ENCODE assay signal across 26 cellular contexts in the genomic region with DNA sequence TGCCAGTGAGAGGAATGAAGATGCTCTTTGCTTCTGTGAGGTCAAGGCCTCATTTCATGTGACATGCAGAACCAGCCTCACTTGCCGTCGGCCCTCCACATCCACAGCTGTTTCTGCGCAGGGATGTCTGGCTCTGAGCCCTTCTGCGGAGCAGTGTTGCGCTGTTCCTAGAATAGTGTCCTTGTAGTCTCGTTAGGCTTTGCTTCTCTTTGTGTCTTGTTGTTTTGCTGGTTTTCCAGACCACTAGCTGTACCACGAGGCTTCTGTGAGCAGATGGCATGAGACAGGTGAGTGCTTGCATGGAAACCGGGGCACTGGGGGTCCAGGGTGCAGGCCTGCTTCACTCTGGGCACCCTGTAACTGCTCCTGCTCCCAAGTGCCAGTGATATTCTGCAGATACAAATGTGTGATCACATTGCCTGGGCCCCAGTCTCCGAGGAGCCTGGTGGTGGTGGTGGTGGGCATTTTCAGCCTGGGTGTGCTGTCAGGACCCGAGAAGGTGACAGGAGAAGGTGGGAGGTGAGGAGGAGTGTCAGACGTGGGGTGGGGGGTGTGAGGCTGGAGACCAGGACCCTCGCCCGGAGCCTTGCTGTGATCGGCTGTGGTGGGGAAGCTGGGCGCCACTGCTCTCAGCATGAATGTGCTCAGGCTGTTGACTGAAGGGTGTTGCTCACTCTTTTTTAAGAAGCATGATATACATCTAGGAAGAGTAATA. TPM values are rescaled to one million over a fixed set of nuclear protein-coding genes. Genes with fewer than 3 reads are reported as not detected.
A peak's percentile ranks its signal among the peaks of the same experiment; 100 is the strongest.
DNase-seq lines count a peak whose midpoint lies in the region; ATAC-seq and TF ChIP-seq lines count a peak whose summit lies in the region.
"Had no signal": no experiment of that assay in that cellular context is flagged by ENCODE, and none has a peak within 500 bp of the region (broad histone marks: within the 10 kb centered on the region; RNA-seq: fewer than 3 reads in every experiment).

No MANE protein-coding gene starts in this region.

- H3K14ac ChIP-seq in H9 (ENCODE audit: insufficient read depth, low read length): no peak overlapping the region

- no peaks in the 10 kb centered on the region for H3K27me3 ChIP-seq in H9 (ENCODE audit: insufficient read depth, low read length)
- H3K27me3 ChIP-seq in mesendoderm (ENCODE audit: insufficient read depth, low read length, poor library complexity): no peaks in the 10 kb centered on the region
- no peaks in the 10 kb centered on the region for H3K27me3 ChIP-seq in spleen (replicated peaks in 1 of 7)
- H3K27me3 ChIP-seq: BLaER1 treated with 17β-estradiol and CSF1 and Interleukin-3, amounts not matched to agents 10 nM and 100 nM; heart right ventricle; pancreas; right atrium auricular region; thyroid gland had no signal

- TF ChIP-seq CTCF in H9 (conservative IDR thresholded peaks at IDR 0.05) (no peak), VCaP (conservative IDR thresholded peaks at IDR 0.05) (no peak), spleen (IDR thresholded peaks at IDR 0.05 in 8 of 11, conservative IDR thresholded peaks at IDR 0.05 in 3 of 11) (no peak)

- H3K79me1 ChIP-seq in H9 (ENCODE audit: insufficient read depth, low read depth, low read length, poor library complexity, severe bottlenecking) (no peaks in the 10 kb centered on the region), mesendoderm (ENCODE audit: low read length) (no peaks in the 10 kb centered on the region)

- H3K4me2 ChIP-seq in H9 (ENCODE audit: insufficient read depth, insufficient read length, low read length): no peak overlapping the region
- no peak overlapping the region for H3K4me2 ChIP-seq in mesendoderm (ENCODE audit: low read length)
- H3K4me2 ChIP-seq: BLaER1 treated with 17β-estradiol and CSF1 and Interleukin-3, amounts not matched to agents 10 nM and 100 nM had no signal

- H4K5ac ChIP-seq in H9 (ENCODE audit: insufficient read length, low read depth, low read length) (no peak overlapping the region), mesendoderm (ENCODE audit: low read length) (no peak overlapping the region)

- H3K4me3 Mint-ChIP-seq in H9: no peak overlapping the region
- H3K4me3 Mint-ChIP-seq: natural killer cell; stimulated activated naive CD8-positive, alpha-beta T cell treated with anti-CD3 and anti-CD28 coated beads, Interleukin-15, amount 100 ng/mL, for 72 hours; T-helper 2 cell treated with Interferon-gamma antibody and Interleukin-4, amounts not matched to agents 5 μg/mL and 100 μg/mL, for 36 hours had no signal

- H3K36me3 ChIP-seq in mesendoderm (ENCODE audit: control insufficient read depth, insufficient read depth, low read length) (no peaks in the 10 kb centered on the region), spleen (no peaks in the 10 kb centered on the region)
- H3K36me3 ChIP-seq: lower lobe of right lung, pancreas, right atrium auricular region, thyroid gland had no signal

- H3K27ac ChIP-seq in H9 (ENCODE audit: insufficient read length, low read depth, low read length) (no peak overlapping the region), VCaP (peak overlapping the region; percentile 82), mesendoderm (ENCODE audit: low read depth, low read length) (no peak overlapping the region), spleen (no peak overlapping the region)
- H3K27ac ChIP-seq: BLaER1 treated with 17β-estradiol and CSF1 and Interleukin-3, amounts not matched to agents 10 nM and 100 nM; heart right ventricle; lower lobe of right lung; pancreas; right atrium auricular region; thyroid gland had no signal

- intact Hi-C loops in spleen (cut with DNase I; ENCODE audit: low total_unique reads): no loop called here

- H2AFZ ChIP-seq in H9 (ENCODE audit: low read length): no peak overlapping the region

- H3K4me3 ChIP-seq in mesendoderm (ENCODE audit: low read length) (no peak overlapping the region), spleen (no peak overlapping the region)
- H3K4me3 ChIP-seq: BLaER1 treated with 17β-estradiol and CSF1 and Interleukin-3, amounts not matched to agents 10 nM and 100 nM; heart right ventricle; lower lobe of right lung; mucosa of descending colon; pancreas; right atrium auricular region; thyroid gland had no signal

- DNase-seq in H9 (peak; percentile 20), mesendoderm (peak; percentile 10), spleen (peak; percentile 55), NCI-H524 (lab: John Stamatoyannopoulos, UW) (no peak)
- DNase-seq: activated CD4-positive, alpha-beta T cell treated with anti-CD3 and anti-CD28 coated beads for 48 hours; activated naive CD4-positive, alpha-beta T cell; DMS53; foreskin melanocyte; heart right ventricle; lower lobe of right lung; mucosa of descending colon; natural killer cell; NCI-H1048; NCI-H446; NCI-H774; pancreas; SIG-M5; stimulated activated naive CD8-positive, alpha-beta T cell treated with anti-CD3 and anti-CD28 coated beads, Interleukin-15, amount 100 ng/mL, for 72 hours; thyroid gland had no signal

- no peaks in the 10 kb centered on the region; a peak in 1 of 7 replicates for H3K36me3 Mint-ChIP-seq in H9 (ENCODE audit: insufficient read depth in 1 of 3, low read depth in 3 of 3)
- H3K36me3 Mint-ChIP-seq: natural killer cell had no signal

- H2BK12ac ChIP-seq in H9 (ENCODE audit: insufficient read length, low read depth, low read length): no peak overlapping the region

- no peaks in the 10 kb centered on the region for H3K23me2 ChIP-seq in H9 (ENCODE audit: insufficient read length, low read depth, low read length, poor library complexity, severe bottlenecking)

- H4K20me1 ChIP-seq in H9 (ENCODE audit: control insufficient read depth, insufficient read depth, insufficient read length): no peaks in the 10 kb centered on the region

- H3K18ac ChIP-seq in H9 (ENCODE audit: insufficient read length, low read depth, low read length): peak overlapping the region; percentile 44
- H3K18ac ChIP-seq in mesendoderm (ENCODE audit: low read length): no peak overlapping the region

- H3T11ph ChIP-seq in H9 (ENCODE audit: low read length): no peak overlapping the region

- no peak for TF ChIP-seq POLR2A in spleen (IDR thresholded peaks at IDR 0.05)

- H3K4me1 Mint-ChIP-seq in H9: peaks cover 29 to 32% of the 10 kb centered on the region in 2 experiments
- H3K4me1 Mint-ChIP-seq: natural killer cell had no signal

- H2AK5ac ChIP-seq in H9 (ENCODE audit: insufficient read length, low read length) (no peak overlapping the region), mesendoderm (ENCODE audit: low read length) (no peak overlapping the region)

- no peak overlapping the region for H3K23ac ChIP-seq in H9 (ENCODE audit: insufficient read length, low read depth, low read length)
- no peak overlapping the region for H3K23ac ChIP-seq in mesendoderm (ENCODE audit: low read length)

- H3K9me3 ChIP-seq in H9 (ENCODE audit: control insufficient read depth, low read depth, low read length): no peaks in the 10 kb centered on the region
- H3K9me3 ChIP-seq in spleen: no peaks in the 10 kb centered on the region
- H3K9me3 ChIP-seq: heart right ventricle, lower lobe of right lung, mucosa of descending colon, pancreas, right atrium auricular region, thyroid gland had no signal

- 0 out of 5 replicates have a peak, but pooled peaks cover 0 to 3% of the 10 kb centered on the region in 2 experiments for H3K9me3 Mint-ChIP-seq in H9
- H3K9me3 Mint-ChIP-seq: natural killer cell; T-helper 2 cell treated with Interferon-gamma antibody and Interleukin-4, amounts not matched to agents 5 μg/mL and 100 μg/mL, for 36 hours had no signal

- H3K4ac ChIP-seq in H9 (ENCODE audit: low read depth, low read length) (no peak overlapping the region), mesendoderm (ENCODE audit: low read depth, low read length) (no peak overlapping the region)

- H4K91ac ChIP-seq in H9 (ENCODE audit: insufficient read length, low read depth, low read length): no peak overlapping the region

- H2BK15ac ChIP-seq in H9 (ENCODE audit: low read depth, low read length) (no peak overlapping the region), mesendoderm (replicated peaks; ENCODE audit: low read depth) (no peak overlapping the region)

- H4K8ac ChIP-seq in H9 (replicated peaks; ENCODE audit: insufficient read length, low read depth, low read length) (no peak overlapping the region), mesendoderm (ENCODE audit: low read depth, low read length) (no peak overlapping the region)

- no peaks in the 10 kb centered on the region for H3K4me1 ChIP-seq in H9 (ENCODE audit: insufficient read depth, low read length)
- H3K4me1 ChIP-seq in mesendoderm (ENCODE audit: control insufficient read depth, low read depth, low read length): peaks cover 2% of the 10 kb centered on the region
- no peaks in the 10 kb centered on the region for H3K4me1 ChIP-seq in spleen
- H3K4me1 ChIP-seq: lower lobe of right lung, pancreas, thyroid gland had no signal

- no CpG with 5 or more reads among the region's 15 CpGs for WGBS in H9 (ENCODE audit: extremely low coverage, insufficient read length, low lambda C conversion rate)
- no CpG with 5 or more reads among the region's 15 CpGs for WGBS in mesendoderm (ENCODE audit: extremely low coverage, insufficient coverage, low lambda C conversion rate)
- 88 to 92% (median 92%) methylated on average over 15 of the region's 15 CpGs for WGBS in spleen, 5 donors

- no peak for ATAC-seq in GM18861 (IDR thresholded peaks at IDR 0.05; ENCODE audit: unreplicated experiment)
- ATAC-seq in GM21390 (IDR thresholded peaks at IDR 0.05; ENCODE audit: unreplicated experiment): no peak
- ATAC-seq: natural killer cell; pancreas; stimulated activated naive CD8-positive, alpha-beta T cell treated with anti-CD3 and anti-CD28 coated beads, Interleukin-15, amount 100 ng/mL, for 72 hours had no signal

- H2BK20ac ChIP-seq in H9 (ENCODE audit: low read depth, low read length, poor library complexity, severe bottlenecking): no peak overlapping the region

- no peak overlapping the region for H2BK5ac ChIP-seq in H9 (ENCODE audit: insufficient read length, low read length)
- no peak overlapping the region for H2BK5ac ChIP-seq in mesendoderm (ENCODE audit: low read length)

- peak overlapping the region in 1 of 3 experiments; percentile 52; a peak in 1 of 7 replicates for H3K27ac Mint-ChIP-seq in H9
- H3K27ac Mint-ChIP-seq: natural killer cell; stimulated activated naive CD8-positive, alpha-beta T cell treated with anti-CD3 and anti-CD28 coated beads, Interleukin-15, amount 100 ng/mL, for 72 hours; T-helper 2 cell treated with Interferon-gamma antibody and Interleukin-4, amounts not matched to agents 5 μg/mL and 100 μg/mL, for 36 hours had no signal

- H3K79me2 ChIP-seq in H9 (ENCODE audit: insufficient read depth, low read length): no peaks in the 10 kb centered on the region
- H3K79me2 ChIP-seq in mesendoderm (ENCODE audit: control insufficient read depth, insufficient read depth, low read length): no peaks in the 10 kb centered on the region

- no peak overlapping the region for H3K9ac ChIP-seq in H9 (ENCODE audit: extremely low read depth, insufficient read length, low read length)
- no peak overlapping the region for H3K9ac ChIP-seq in mesendoderm (ENCODE audit: low read length)
- H3K9ac ChIP-seq: BLaER1 treated with 17β-estradiol and CSF1 and Interleukin-3, amounts not matched to agents 10 nM and 100 nM had no signal

- peaks cover 1% of the 10 kb centered on the region; the same call in 1 of the 2 replicates for H3K27me3 Mint-ChIP-seq in H9 (ENCODE audit: low read depth)
- H3K27me3 Mint-ChIP-seq: stimulated activated naive CD8-positive, alpha-beta T cell treated with anti-CD3 and anti-CD28 coated beads, Interleukin-15, amount 100 ng/mL, for 72 hours had no signal

- no peak overlapping the region for H3K56ac ChIP-seq in H9 (ENCODE audit: insufficient read length, low read depth, low read length)
- no peak overlapping the region for H3K56ac ChIP-seq in mesendoderm (ENCODE audit: low read length)

- H2BK120ac ChIP-seq in H9 (ENCODE audit: low read depth, low read length, poor library complexity, severe bottlenecking) (no peak overlapping the region), mesendoderm (ENCODE audit: low read depth, low read length) (no peak overlapping the region)

RNA-seq across cellular contexts. Expression of gene LDLRAD4, which starts 34.3 kb away (rescaled TPM):
- total RNA-seq in H9 (2021) (1.8 and 3.9 TPM in 2 replicates), spleen (10 to 100 TPM; 34.2 to 80.8 (median 57.8) TPM)
- 1.5 TPM for polyA plus RNA-seq in mesendoderm (2013, experiment 1 of 2)
- polyA plus RNA-seq in mesendoderm (2013, experiment 2 of 2): 1.7 TPM
- polyA plus RNA-seq in spleen: 1 to 10 TPM; 4.5 to 6.2 (median 5.2) TPM
- polyA plus RNA-seq: AG04450 had no signal

Comparison
In these comparisons a context has a peak if more than half of its experiments do, and no peak if none do; other contexts are left out.
1. DNase-seq: peak in H9 (single experiment), mesendoderm (single experiment) and spleen (single experiment); none in NCI-H524 (0 of 2).